1 cellular context compared by ENCODE assay signal in the genomic region with DNA sequence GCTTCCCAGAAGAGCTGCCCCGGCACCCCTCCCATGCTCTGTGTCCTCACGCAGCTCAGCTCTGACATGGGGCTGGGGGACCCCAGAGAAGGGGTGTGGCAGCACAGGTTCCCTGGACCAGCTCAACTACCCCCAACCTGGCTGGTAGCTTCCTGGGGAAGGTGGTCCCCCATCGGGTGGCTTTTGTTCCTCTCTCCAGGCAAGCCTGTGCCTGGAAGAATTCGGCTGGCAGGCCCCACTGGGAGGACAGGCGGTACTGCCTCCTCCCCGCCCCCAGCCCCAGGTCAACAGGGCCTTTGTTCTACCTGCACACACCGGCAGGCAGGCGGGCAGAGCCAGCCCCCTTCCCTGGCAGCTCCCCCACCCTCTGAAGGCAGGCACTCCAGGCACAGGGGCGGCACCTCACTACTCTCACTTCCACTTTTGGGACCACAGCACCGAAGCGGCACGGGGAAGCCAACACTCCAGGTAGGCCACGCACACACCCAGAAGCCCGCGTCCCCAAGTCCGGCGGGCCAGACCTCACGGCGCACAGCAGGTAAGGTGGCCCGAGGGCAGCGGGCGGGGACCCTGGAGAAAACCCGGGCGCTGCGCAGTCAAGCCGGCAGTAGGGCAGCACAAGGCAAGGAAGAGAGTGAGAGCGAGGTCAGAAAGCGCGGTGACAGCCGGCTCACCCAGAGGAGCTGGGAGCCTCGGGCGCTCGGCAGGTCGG.
TF ChIP-seq lines count a peak whose summit lies in the region.

No MANE protein-coding gene starts in this region.

TF ChIP-seq in WTC11, 78 proteins besides CTCF, POLR2A, EP300 and RAD21 (continued from another document and continues in another):
- TF ChIP-seq AR (CRISPR knock-in tag; IDR thresholded peaks at IDR 0.05) (no peak), ZNF532 (CRISPR knock-in tag; IDR thresholded peaks at IDR 0.05; ENCODE audit: borderline replicate concordance) (no peak), GABPB1 (CRISPR knock-in tag; IDR thresholded peaks at IDR 0.05) (no peak), ZNF281 (CRISPR knock-in tag; IDR thresholded peaks at IDR 0.05) (peak; percentile 72; the same call in 1 of the 2 replicates), FOXK1 (CRISPR knock-in tag; IDR thresholded peaks at IDR 0.05) (no peak), ATF3 (CRISPR knock-in tag; conservative IDR thresholded peaks at IDR 0.05) (no peak), NFATC4 (CRISPR knock-in tag; IDR thresholded peaks at IDR 0.05) (no peak), SMAD4 (CRISPR knock-in tag; IDR thresholded peaks at IDR 0.05) (no peak), EMX1 (CRISPR knock-in tag; IDR thresholded peaks at IDR 0.05) (no peak), SMAD3 (CRISPR knock-in tag; IDR thresholded peaks at IDR 0.05; ENCODE audit: borderline replicate concordance) (no peak; the same call in 1 of the 2 replicates), ATF2 (CRISPR knock-in tag; IDR thresholded peaks at IDR 0.05; ENCODE audit: borderline replicate concordance, low read depth) (no peak), NFE2L1 (CRISPR knock-in tag; IDR thresholded peaks at IDR 0.05) (no peak), NR2C2 (CRISPR knock-in tag; IDR thresholded peaks at IDR 0.05) (no peak), CDX4 (CRISPR knock-in tag; IDR thresholded peaks at IDR 0.05; ENCODE audit: borderline replicate concordance) (no peak)
- TF ChIP-seq, protein P1, sequence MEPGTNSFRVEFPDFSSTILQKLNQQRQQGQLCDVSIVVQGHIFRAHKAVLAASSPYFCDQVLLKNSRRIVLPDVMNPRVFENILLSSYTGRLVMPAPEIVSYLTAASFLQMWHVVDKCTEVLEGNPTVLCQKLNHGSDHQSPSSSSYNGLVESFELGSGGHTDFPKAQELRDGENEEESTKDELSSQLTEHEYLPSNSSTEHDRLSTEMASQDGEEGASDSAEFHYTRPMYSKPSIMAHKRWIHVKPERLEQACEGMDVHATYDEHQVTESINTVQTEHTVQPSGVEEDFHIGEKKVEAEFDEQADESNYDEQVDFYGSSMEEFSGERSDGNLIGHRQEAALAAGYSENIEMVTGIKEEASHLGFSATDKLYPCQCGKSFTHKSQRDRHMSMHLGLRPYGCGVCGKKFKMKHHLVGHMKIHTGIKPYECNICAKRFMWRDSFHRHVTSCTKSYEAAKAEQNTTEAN (CRISPR knock-in tag; IDR thresholded peaks at IDR 0.05), result no peak
- TF ChIP-seq, protein P2, sequence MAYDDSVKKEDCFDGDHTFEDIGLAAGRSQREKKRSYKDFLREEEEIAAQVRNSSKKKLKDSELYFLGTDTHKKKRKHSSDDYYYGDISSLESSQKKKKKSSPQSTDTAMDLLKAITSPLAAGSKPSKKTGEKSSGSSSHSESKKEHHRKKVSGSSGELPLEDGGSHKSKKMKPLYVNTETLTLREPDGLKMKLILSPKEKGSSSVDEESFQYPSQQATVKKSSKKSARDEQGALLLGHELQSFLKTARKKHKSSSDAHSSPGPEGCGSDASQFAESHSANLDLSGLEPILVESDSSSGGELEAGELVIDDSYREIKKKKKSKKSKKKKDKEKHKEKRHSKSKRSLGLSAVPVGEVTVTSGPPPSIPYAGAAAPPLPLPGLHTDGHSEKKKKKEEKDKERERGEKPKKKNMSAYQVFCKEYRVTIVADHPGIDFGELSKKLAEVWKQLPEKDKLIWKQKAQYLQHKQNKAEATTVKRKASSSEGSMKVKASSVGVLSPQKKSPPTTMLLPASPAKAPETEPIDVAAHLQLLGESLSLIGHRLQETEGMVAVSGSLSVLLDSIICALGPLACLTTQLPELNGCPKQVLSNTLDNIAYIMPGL (CRISPR knock-in tag; IDR thresholded peaks at IDR 0.05), result 0 out of 2 replicates have a peak, but pooled peaks have one; percentile 44
- TF ChIP-seq, protein P3, sequence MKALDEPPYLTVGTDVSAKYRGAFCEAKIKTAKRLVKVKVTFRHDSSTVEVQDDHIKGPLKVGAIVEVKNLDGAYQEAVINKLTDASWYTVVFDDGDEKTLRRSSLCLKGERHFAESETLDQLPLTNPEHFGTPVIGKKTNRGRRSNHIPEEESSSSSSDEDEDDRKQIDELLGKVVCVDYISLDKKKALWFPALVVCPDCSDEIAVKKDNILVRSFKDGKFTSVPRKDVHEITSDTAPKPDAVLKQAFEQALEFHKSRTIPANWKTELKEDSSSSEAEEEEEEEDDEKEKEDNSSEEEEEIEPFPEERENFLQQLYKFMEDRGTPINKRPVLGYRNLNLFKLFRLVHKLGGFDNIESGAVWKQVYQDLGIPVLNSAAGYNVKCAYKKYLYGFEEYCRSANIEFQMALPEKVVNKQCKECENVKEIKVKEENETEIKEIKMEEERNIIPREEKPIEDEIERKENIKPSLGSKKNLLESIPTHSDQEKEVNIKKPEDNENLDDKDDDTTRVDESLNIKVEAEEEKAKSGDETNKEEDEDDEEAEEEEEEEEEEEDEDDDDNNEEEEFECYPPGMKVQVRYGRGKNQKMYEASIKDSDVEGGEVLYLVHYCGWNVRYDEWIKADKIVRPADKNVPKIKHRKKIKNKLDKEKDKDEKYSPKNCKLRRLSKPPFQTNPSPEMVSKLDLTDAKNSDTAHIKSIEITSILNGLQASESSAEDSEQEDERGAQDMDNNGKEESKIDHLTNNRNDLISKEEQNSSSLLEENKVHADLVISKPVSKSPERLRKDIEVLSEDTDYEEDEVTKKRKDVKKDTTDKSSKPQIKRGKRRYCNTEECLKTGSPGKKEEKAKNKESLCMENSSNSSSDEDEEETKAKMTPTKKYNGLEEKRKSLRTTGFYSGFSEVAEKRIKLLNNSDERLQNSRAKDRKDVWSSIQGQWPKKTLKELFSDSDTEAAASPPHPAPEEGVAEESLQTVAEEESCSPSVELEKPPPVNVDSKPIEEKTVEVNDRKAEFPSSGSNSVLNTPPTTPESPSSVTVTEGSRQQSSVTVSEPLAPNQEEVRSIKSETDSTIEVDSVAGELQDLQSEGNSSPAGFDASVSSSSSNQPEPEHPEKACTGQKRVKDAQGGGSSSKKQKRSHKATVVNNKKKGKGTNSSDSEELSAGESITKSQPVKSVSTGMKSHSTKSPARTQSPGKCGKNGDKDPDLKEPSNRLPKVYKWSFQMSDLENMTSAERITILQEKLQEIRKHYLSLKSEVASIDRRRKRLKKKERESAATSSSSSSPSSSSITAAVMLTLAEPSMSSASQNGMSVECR (CRISPR knock-in tag; IDR thresholded peaks at IDR 0.05; ENCODE audit: borderline replicate concordance), result peak; percentile 20; the same call in 1 of the 2 replicates
- TF ChIP-seq, protein P4, sequence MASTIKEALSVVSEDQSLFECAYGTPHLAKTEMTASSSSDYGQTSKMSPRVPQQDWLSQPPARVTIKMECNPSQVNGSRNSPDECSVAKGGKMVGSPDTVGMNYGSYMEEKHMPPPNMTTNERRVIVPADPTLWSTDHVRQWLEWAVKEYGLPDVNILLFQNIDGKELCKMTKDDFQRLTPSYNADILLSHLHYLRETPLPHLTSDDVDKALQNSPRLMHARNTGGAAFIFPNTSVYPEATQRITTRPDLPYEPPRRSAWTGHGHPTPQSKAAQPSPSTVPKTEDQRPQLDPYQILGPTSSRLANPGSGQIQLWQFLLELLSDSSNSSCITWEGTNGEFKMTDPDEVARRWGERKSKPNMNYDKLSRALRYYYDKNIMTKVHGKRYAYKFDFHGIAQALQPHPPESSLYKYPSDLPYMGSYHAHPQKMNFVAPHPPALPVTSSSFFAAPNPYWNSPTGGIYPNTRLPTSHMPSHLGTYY (CRISPR knock-in tag; IDR thresholded peaks at IDR 0.05), result no peak
